ENCODE assay signal across 20 cellular contexts in the genomic region with DNA sequence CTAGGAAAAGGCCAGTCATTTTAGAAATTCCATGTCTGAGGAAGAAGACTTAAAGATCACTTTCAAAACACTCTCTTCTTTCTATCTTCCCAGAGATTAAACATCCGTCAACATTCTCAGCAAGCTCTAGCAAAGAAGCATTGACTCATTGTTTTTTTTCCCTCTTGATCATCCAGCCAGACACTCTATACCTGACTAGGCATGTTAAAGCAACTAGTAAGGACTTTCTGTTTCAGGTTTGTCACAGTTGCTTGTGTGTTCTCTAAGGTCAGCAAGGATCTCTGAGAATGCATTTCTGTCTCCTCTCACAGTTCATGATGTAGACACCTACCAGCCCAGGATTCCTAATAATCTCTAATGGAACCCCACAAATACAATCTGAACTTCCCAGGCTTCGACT.
"Had no signal": no experiment of that assay in that cellular context is flagged by ENCODE, and none has a peak within 500 bp of the region (broad histone marks: within the 10 kb centered on the region; RNA-seq: fewer than 3 reads in every experiment).

No MANE protein-coding gene starts in this region.

- H3K79me2 ChIP-seq: hepatocyte had no signal

- H3K4me1 ChIP-seq: adrenal gland, ascending aorta, pancreas, psoas muscle, right atrium auricular region, thyroid gland had no signal

- H3K27me3 ChIP-seq: ascending aorta, hepatocyte, right atrium auricular region, thyroid gland had no signal

- H2AFZ ChIP-seq: hepatocyte had no signal

- H3K36me3 ChIP-seq: adrenal gland, ascending aorta, pancreas, right atrium auricular region, thyroid gland, WERI-Rb-1 had no signal

- ATAC-seq: activated T-helper 17 cell treated with anti-CD3 and anti-CD28 coated beads, Interleukin-2, amount 50 U/mL, for 72 hours; pancreas; psoas muscle; stimulated activated naive CD8-positive, alpha-beta T cell treated with anti-CD3 and anti-CD28 coated beads, Interleukin-15, Interleukin-2, amounts not matched to agents 100 U/mL and 50 U/mL, for 24 hours; T-cell had no signal

- H3K9me3 ChIP-seq: adrenal gland, ascending aorta, pancreas, psoas muscle, thyroid gland had no signal

- H3K4me3 ChIP-seq: adrenal gland, ascending aorta, hepatocyte, pancreas, psoas muscle, right atrium auricular region, thyroid gland had no signal

- H3K4me2 ChIP-seq: hepatocyte had no signal

- DNase-seq: activated CD4-positive, CD25-positive, alpha-beta regulatory T cell treated with anti-CD3 and anti-CD28 coated beads, Interleukin-2, amount 50 U/mL, for 72 hours; activated CD8-positive, alpha-beta memory T cell treated with anti-CD3 and anti-CD28 coated beads for 24 hours; activated CD8-positive, alpha-beta memory T cell treated with anti-CD3 and anti-CD28 coated beads, Interleukin-2, amount 50 U/mL, for 4 hours; activated T-cell treated with anti-CD3 and anti-CD28 coated beads, Interleukin-2, amount 50 U/mL, for 24 hours; adrenal gland; cerebellar nuclear complex; effector CD4-positive, alpha-beta T cell; glutamatergic neuron; immature natural killer cell; pancreas; psoas muscle; stimulated activated CD4-positive, alpha-beta T cell treated with anti-CD3 and anti-CD28 coated beads, Interleukin-4, amount 100 ng/mL, for 4 hours; stimulated activated naive CD8-positive, alpha-beta T cell treated with anti-CD3 and anti-CD28 coated beads, Interleukin-15, Interleukin-2, amounts not matched to agents 100 U/mL and 50 U/mL, for 24 hours; T-cell; thyroid gland; WERI-Rb-1 had no signal

- H3K27ac ChIP-seq: adrenal gland, ascending aorta, hepatocyte, pancreas, psoas muscle, right atrium auricular region, thyroid gland, WERI-Rb-1 had no signal
